In the genomic region with DNA sequence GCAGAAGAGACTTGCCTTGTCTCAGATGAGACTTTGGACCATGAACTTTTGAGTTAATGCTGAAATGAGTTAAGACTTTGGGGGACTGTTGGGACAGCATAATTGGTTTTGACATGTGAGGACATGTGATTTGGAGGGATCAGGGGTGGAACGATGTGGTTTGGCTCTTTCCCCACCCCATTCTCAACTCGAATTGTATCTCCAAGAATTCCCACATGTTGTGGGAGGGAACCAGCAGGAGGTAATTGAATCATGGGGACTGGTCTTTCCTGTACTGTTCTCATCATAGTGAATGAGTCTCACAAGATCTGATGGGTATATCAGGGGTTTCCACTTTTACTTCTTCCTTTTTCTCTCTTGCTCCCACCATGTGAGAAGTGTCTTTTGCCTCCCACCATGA, we compare ENCODE assay signal across 27 cellular contexts.
A peak's percentile ranks its signal among the peaks of the same experiment; 100 is the strongest.
DNase-seq lines count a peak whose midpoint lies in the region; ATAC-seq and TF ChIP-seq lines count a peak whose summit lies in the region.
"Had no signal": no experiment of that assay in that cellular context is flagged by ENCODE, and none has a peak within 500 bp of the region (broad histone marks: within the 10 kb centered on the region; RNA-seq: fewer than 3 reads in every experiment).

No MANE protein-coding gene starts in this region.

- no peaks in the 10 kb centered on the region for H3K79me2 ChIP-seq in mammary epithelial cell (ENCODE audit: insufficient read depth, low read length)

- CTCF ChIA-PET in mammary epithelial cell (lab: Charles Lee; ENCODE audit: low non-redundant PET), result no interaction called here

- H3K4me3 ChIP-seq in mammary epithelial cell (replicated peaks in 1 of 3; ENCODE audit: insufficient read depth in 1 of 3, low read depth in 2 of 3, low read length in 3 of 3), result no peak overlapping the region
- no peak overlapping the region for H3K4me3 ChIP-seq in breast epithelium
- H3K4me3 ChIP-seq in epithelial cell of esophagus (ENCODE audit: low read length), result no peak overlapping the region
- H3K4me3 ChIP-seq: GM23338, HAP-1, SJSA1 had no signal

- H2AFZ ChIP-seq in mammary epithelial cell (ENCODE audit: low read depth, low read length), result peak overlapping the region; percentile 37
- H2AFZ ChIP-seq: GM23338 had no signal

- dilution Hi-C loops in mammary epithelial cell (cut with HindIII; ENCODE audit: low sequenced_read_pairs), result no loop called here

- no peak overlapping the region for H3K4me2 ChIP-seq in mammary epithelial cell (ENCODE audit: insufficient read depth, low read depth, low read length)
- H3K4me2 ChIP-seq: GM23338 had no signal

- intact Hi-C loops in mammary epithelial cell (cut with micrococcal nuclease) (no loop called here), breast epithelium (cut with DNase I; ENCODE audit: low total_unique reads) (no loop called here)

- H3K27ac ChIP-seq in mammary epithelial cell (ENCODE audit: insufficient read depth, low read depth, low read length) (no peak overlapping the region), breast epithelium (no peak overlapping the region)
- H3K27ac ChIP-seq: 22Rv1, C4-2B, SJSA1 had no signal

- H3K4me1 ChIP-seq in mammary epithelial cell (ENCODE audit: insufficient read depth, low read length) (no peaks in the 10 kb centered on the region), breast epithelium (no peaks in the 10 kb centered on the region)
- H3K4me1 ChIP-seq: HAP-1, SJSA1 had no signal

- H3K27me3 ChIP-seq in mammary epithelial cell (ENCODE audit: insufficient read depth, low read length) (no peaks in the 10 kb centered on the region), breast epithelium (no peaks in the 10 kb centered on the region)
- H3K27me3 ChIP-seq: SJSA1 had no signal

- no peak overlapping the region for H3K9ac ChIP-seq in mammary epithelial cell (ENCODE audit: insufficient read depth, low read length)

- no peak for DNase-seq in mammary epithelial cell
- DNase-seq in breast epithelium (ENCODE audit: low spot score in 2 of 2), result no peak
- DNase-seq in epithelial cell of esophagus (ENCODE audit: low read depth), result peak; percentile 23
- DNase-seq in myocyte (ENCODE audit: low read depth), result peak; percentile 88
- DNase-seq in stromal cell of bone marrow (ENCODE audit: low read depth), result peak; percentile 41
- no peak for DNase-seq in NCI-H2227 treated with DMSO at 0.1 percent for 48 hours (lab: John Stamatoyannopoulos, UW)
- DNase-seq in HPDE6-E6E7 (ENCODE audit: extremely low spot score), result no peak
- DNase-seq: CD8-positive, alpha-beta T cell; DMS 273 treated with DMSO at 0.1 percent for 48 hours; DMS79; GF-D8; HFFc6; NCI-H1092; NCI-H1436; NCI-H187 treated with DMSO at 0.1 percent for 48 hours; NCI-H2107; NCI-H446; NCI-H524 treated with DMSO at 0.1 percent for 48 hours; NCI-H774; PC-3 had no signal

- no peak for TF ChIP-seq CTCF in mammary epithelial cell (conservative IDR thresholded peaks at IDR 0.05 in 1 of 2, IDR thresholded peaks at IDR 0.05 in 1 of 2; ENCODE audit: extremely low read depth in 1 of 2, insufficient read depth in 1 of 2, low read depth in 1 of 2, low read length in 2 of 2)
- no peak for TF ChIP-seq CTCF in breast epithelium (IDR thresholded peaks at IDR 0.05)
- TF ChIP-seq CTCF in epithelial cell of esophagus (IDR thresholded peaks at IDR 0.05; ENCODE audit: insufficient read depth, low read depth, low read length, missing control alignments), result no peak

- WGBS in mammary epithelial cell (ENCODE audit: low coverage, missing lambda C conversion rate), result 10% methylated on average over 2 of the region's 2 CpGs

- no peak for TF ChIP-seq POLR2A in breast epithelium (IDR thresholded peaks at IDR 0.05)

- BruUV-seq in mammary epithelial cell (replicated peaks; lab: Mats Ljungman, UMichigan), result no TSS peak

- ATAC-seq in HG02981 (IDR thresholded peaks at IDR 0.05; ENCODE audit: unreplicated experiment), result no peak
- ATAC-seq: CD8-positive, alpha-beta T cell; GM23338; PC-3; Right ventricle myocardium inferior had no signal

- in situ Hi-C loops in mammary epithelial cell (cut with MboI; ENCODE audit: low sequenced_read_pairs in 2 of 2), result no loop called here

- no peaks in the 10 kb centered on the region for H3K9me3 ChIP-seq in mammary epithelial cell (replicated peaks; ENCODE audit: insufficient read depth, low read length)
- peaks cover 0 to 4% of the 10 kb centered on the region in 2 donors for H3K9me3 ChIP-seq in breast epithelium
- H3K9me3 ChIP-seq: HAP-1, SJSA1 had no signal

- H3K36me3 ChIP-seq in mammary epithelial cell (ENCODE audit: insufficient read depth, low read length) (no peaks in the 10 kb centered on the region), breast epithelium (no peaks in the 10 kb centered on the region)
- H3K36me3 ChIP-seq: HAP-1, SJSA1 had no signal

- no peaks in the 10 kb centered on the region for H4K20me1 ChIP-seq in mammary epithelial cell (ENCODE audit: insufficient read depth, low read length)

Comparison
In these comparisons a context has a peak if more than half of its experiments do, and no peak if none do; other contexts are left out.
1. DNase-seq: peak in epithelial cell of esophagus (single experiment), myocyte (single experiment) and stromal cell of bone marrow (single experiment); none in mammary epithelial cell (single experiment), breast epithelium (0 of 2), NCI-H2227 treated with DMSO at 0.1 percent for 48 hours (single experiment) and HPDE6-E6E7 (single experiment).